ENCODE assay signal across 15 cellular contexts in the genomic region with DNA sequence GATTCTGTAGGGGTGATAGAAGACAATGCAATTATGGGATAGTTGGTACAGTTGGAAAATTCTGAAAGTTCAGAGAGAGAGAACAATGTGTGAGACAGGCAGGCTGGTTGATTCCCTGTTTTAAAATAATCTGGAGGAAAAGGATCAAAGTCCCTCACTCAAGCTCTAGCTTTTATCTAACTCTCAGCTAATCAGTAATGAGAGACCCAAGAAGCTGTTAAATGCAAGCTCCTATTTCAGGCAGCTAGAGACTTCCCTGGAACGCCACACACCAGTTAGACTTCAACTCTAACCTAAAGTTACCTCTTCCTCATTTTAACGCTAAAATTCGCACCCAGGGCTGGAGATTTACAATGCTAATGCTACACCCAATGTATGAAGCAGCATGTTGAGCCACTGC.
"Had no signal": no experiment of that assay in that cellular context is flagged by ENCODE, and none has a peak within 500 bp of the region (broad histone marks: within the 10 kb centered on the region; RNA-seq: fewer than 3 reads in every experiment).

No MANE protein-coding gene starts in this region.

- H3K27me3 Mint-ChIP-seq: dendritic cell treated with granulocyte-macrophage colony-stimulating factor and Interleukin-4, amounts not matched to agents 40 ng/mL and 50 ng/mL, for 4 days; stimulated activated memory B cell treated with anti-CD40 and anti-IgM and Interleukin-4, amounts not matched to agents 10 μg/mL and 1 μg/mL and 100 μg/mL, for 72 hours had no signal

- DNase-seq: effector CD4-positive, alpha-beta T cell; foreskin melanocyte; heart left ventricle; hypothalamus; left ventricle myocardium superior; naive thymus-derived CD8-positive, alpha-beta T cell; right cardiac atrium; stimulated activated CD4-positive, alpha-beta T cell treated with anti-CD3 and anti-CD28 coated beads, Interleukin-4, amount 100 ng/mL, for 1 hour; tibial artery; upper lobe of left lung; uterus had no signal

- H3K4me3 ChIP-seq: heart left ventricle, tibial artery, upper lobe of left lung, uterus had no signal

- H3K27ac Mint-ChIP-seq: dendritic cell treated with granulocyte-macrophage colony-stimulating factor and Interleukin-4, amounts not matched to agents 40 ng/mL and 50 ng/mL, for 4 days; naive thymus-derived CD8-positive, alpha-beta T cell; stimulated activated memory B cell treated with anti-CD40 and anti-IgM and Interleukin-4, amounts not matched to agents 10 μg/mL and 1 μg/mL and 100 μg/mL, for 72 hours; stimulated activated naive CD8-positive, alpha-beta T cell treated with anti-CD3 and anti-CD28 coated beads, Interleukin-15, Interleukin-2, amounts not matched to agents 100 ng/mL and 50 ng/mL, for 24 hours had no signal

- H3K36me3 ChIP-seq: heart left ventricle, tibial artery, upper lobe of left lung, uterus had no signal

- H3K9me3 Mint-ChIP-seq: dendritic cell treated with granulocyte-macrophage colony-stimulating factor and Interleukin-4, amounts not matched to agents 40 ng/mL and 50 ng/mL, for 4 days; stimulated activated memory B cell treated with anti-CD40 and anti-IgM and Interleukin-4, amounts not matched to agents 10 μg/mL and 1 μg/mL and 100 μg/mL, for 72 hours had no signal

- H3K4me1 Mint-ChIP-seq: naive thymus-derived CD8-positive, alpha-beta T cell; neural crest cell; stimulated activated memory B cell treated with anti-CD40 and anti-IgM and Interleukin-4, amounts not matched to agents 10 μg/mL and 1 μg/mL and 100 μg/mL, for 72 hours had no signal

- ATAC-seq: heart left ventricle; left ventricle myocardium superior; naive thymus-derived CD8-positive, alpha-beta T cell; right cardiac atrium; stimulated activated memory B cell treated with anti-CD40 and anti-IgM and Interleukin-4, amounts not matched to agents 10 μg/mL and 1 μg/mL and 100 μg/mL, for 72 hours had no signal

- H3K27ac ChIP-seq: heart left ventricle, tibial artery, upper lobe of left lung, uterus had no signal

- H3K27me3 ChIP-seq: tibial artery, upper lobe of left lung, uterus had no signal

- H3K9me3 ChIP-seq: tibial artery, uterus had no signal

- H3K4me1 ChIP-seq: heart left ventricle, tibial artery, upper lobe of left lung, uterus had no signal

- H3K4me3 Mint-ChIP-seq: dendritic cell treated with granulocyte-macrophage colony-stimulating factor and Interleukin-4, amounts not matched to agents 40 ng/mL and 50 ng/mL, for 4 days; naive thymus-derived CD8-positive, alpha-beta T cell; neural crest cell; stimulated activated memory B cell treated with anti-CD40 and anti-IgM and Interleukin-4, amounts not matched to agents 10 μg/mL and 1 μg/mL and 100 μg/mL, for 72 hours; stimulated activated naive CD8-positive, alpha-beta T cell treated with anti-CD3 and anti-CD28 coated beads, Interleukin-15, Interleukin-2, amounts not matched to agents 100 ng/mL and 50 ng/mL, for 24 hours had no signal

- H3K36me3 Mint-ChIP-seq: stimulated activated memory B cell treated with anti-CD40 and anti-IgM and Interleukin-4, amounts not matched to agents 10 μg/mL and 1 μg/mL and 100 μg/mL, for 72 hours had no signal
